Comparison of ENCODE assay signal across 8 cellular contexts in the genomic region with DNA sequence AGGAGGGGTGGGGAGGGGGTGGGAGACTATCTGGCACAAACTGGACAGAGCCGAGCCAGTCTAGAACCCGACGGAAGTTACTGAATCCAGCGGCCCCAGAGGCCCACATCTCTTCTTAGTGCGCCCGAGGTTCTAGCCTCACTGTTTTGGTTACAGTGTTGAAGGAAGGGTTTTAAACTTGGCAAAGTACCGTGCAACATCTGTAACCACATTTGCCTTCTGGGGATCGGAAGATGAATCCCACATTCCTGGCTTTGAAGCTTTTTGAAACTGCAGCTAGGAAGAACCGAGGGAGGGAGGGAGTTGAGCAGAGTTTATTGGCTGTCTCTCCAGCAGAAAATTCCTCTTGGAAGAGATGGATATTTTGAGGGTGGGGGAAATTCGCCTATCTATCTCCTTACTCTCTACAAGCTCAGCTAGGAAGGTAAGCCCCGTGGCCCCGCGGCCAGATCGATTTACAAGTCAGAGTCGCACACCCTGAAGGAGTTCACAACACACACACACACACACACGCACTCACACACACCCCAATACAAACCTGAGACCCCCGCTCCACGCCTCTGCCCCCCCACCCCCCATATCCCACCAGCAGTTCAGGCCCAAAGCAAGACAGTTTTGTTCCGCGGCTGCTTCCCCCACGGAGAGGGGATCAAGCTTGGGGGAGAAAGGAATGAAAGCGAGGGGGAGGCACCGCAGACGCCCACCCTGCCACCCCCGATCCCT. TPM values are rescaled to one million over a fixed set of nuclear protein-coding genes. Genes with fewer than 3 reads are reported as not detected.
DNase-seq lines count a peak whose midpoint lies in the region; ATAC-seq, FAIRE-seq and TF ChIP-seq lines count a peak whose summit lies in the region.

No MANE protein-coding gene starts in this region.

- H3K36me3 Mint-ChIP-seq in CD14-positive monocyte: peaks cover 0 to 4% of the 10 kb centered on the region in 2 donors
- H3K36me3 Mint-ChIP-seq in type B pancreatic cell: no peaks in the 10 kb centered on the region

- H3K79me2 ChIP-seq in endothelial cell of umbilical vein (ENCODE audit: control insufficient read depth, insufficient read depth, low read length): peaks cover 50% of the 10 kb centered on the region

- FAIRE-seq in endothelial cell of umbilical vein (lab: Jason Lieb, UNC): no peak

- CTCF ChIA-PET in endothelial cell of umbilical vein (lab: Charles Lee): interaction anchor here (0.5 to 2.6 kb wide), 9 partner anchors 8 to 149 kb away, joined by 3 to 18 read pairs (median 3); no protein-coding TSS in a partner anchor

- ATAC-seq in mucosa of descending colon: no peak
- ATAC-seq in HG02884 (IDR thresholded peaks at IDR 0.05; ENCODE audit: unreplicated experiment): no peak

- H3K4me3 Mint-ChIP-seq in CD14-positive monocyte (peak overlapping the region; percentile 90 to 91), type B pancreatic cell (peak overlapping the region; percentile 99)

- H3K4me2 ChIP-seq in endothelial cell of umbilical vein (ENCODE audit: insufficient read depth, low read length): peak overlapping the region; percentile 52

- intact Hi-C loops in CD14-positive monocyte (cut with micrococcal nuclease) (loop anchor here in 1 of 2 donors (5.0 kb wide), 1 partner anchor 38 kb away; no protein-coding TSS in a partner anchor), endothelial cell of umbilical vein (cut with micrococcal nuclease) (no loop called here), mucosa of descending colon (cut with DNase I, micrococcal nuclease) (loop anchor here in 1 of 2 donors (5.0 kb wide), 1 partner anchor 93 kb away; no protein-coding TSS in a partner anchor)

- H3K27me3 ChIP-seq in HUES48 (ENCODE audit: control insufficient read depth, insufficient read depth, low read length) (no peaks in the 10 kb centered on the region; the same call in 1 of the 2 replicates), WERI-Rb-1 (ENCODE audit: insufficient read depth, low read depth, severe bottlenecking) (no peaks in the 10 kb centered on the region), endothelial cell of umbilical vein (ENCODE audit: control insufficient read depth in 2 of 2, insufficient read depth in 2 of 2, low read length in 2 of 2) (no peaks in the 10 kb centered on the region)

- H3K27ac ChIP-seq in HUES48 (ENCODE audit: low read depth, low read length) (peak overlapping the region; percentile 82), WERI-Rb-1 (peak overlapping the region; percentile 58), endothelial cell of umbilical vein (ENCODE audit: insufficient read depth, low read depth, low read length) (peak overlapping the region; percentile 6)

- peak overlapping the region; percentile 83 for H3K4me3 ChIP-seq in HUES48 (ENCODE audit: low read depth, low read length)
- H3K4me3 ChIP-seq in WERI-Rb-1 (ENCODE audit: low read depth, low read length): peak overlapping the region; percentile 52
- peak overlapping the region; percentile 12 to 95 (median 64) for H3K4me3 ChIP-seq in endothelial cell of umbilical vein (replicated peaks in 1 of 3; ENCODE audit: insufficient read depth in 1 of 3, low read depth in 1 of 3, low read length in 3 of 3)
- H3K4me3 ChIP-seq in mucosa of descending colon: peak overlapping the region; percentile 82

- BruUV-seq in endothelial cell of umbilical vein (replicated peaks; lab: Mats Ljungman, UMichigan): TSS peak; percentile 38

- POLR2A ChIA-PET in endothelial cell of umbilical vein (lab: Charles Lee): interaction anchor here (0.7 to 1.7 kb wide), 2 partner anchors 9 to 39 kb away, joined by 7 to 10 read pairs; no protein-coding TSS in a partner anchor

- H3K4me1 ChIP-seq in HUES48 (ENCODE audit: control insufficient read depth, insufficient read depth, low read length): peaks cover 42% of the 10 kb centered on the region
- H3K4me1 ChIP-seq in endothelial cell of umbilical vein (ENCODE audit: control insufficient read depth, extremely low read depth, insufficient read depth, low read length): peaks cover 14% of the 10 kb centered on the region
- peaks cover 10% of the 10 kb centered on the region for H3K4me1 ChIP-seq in mucosa of descending colon (ENCODE audit: low read depth)

- DNase-seq in CD14-positive monocyte (ENCODE audit: low spot score) (no peak), WERI-Rb-1 (peak; percentile 38), endothelial cell of umbilical vein (ENCODE audit: low read depth, low spot score) (peak; percentile 58), mucosa of descending colon (peak; percentile 35 to 66 (median 56)), type B pancreatic cell (ENCODE audit: extremely low spot score, unreplicated experiment) (no peak), NCI-H1694 (lab: John Stamatoyannopoulos, UW) (no peak)

- H3K9me3 Mint-ChIP-seq in CD14-positive monocyte (no peaks in the 10 kb centered on the region), type B pancreatic cell (no peaks in the 10 kb centered on the region)

- TF ChIP-seq CTCF in CD14-positive monocyte (IDR thresholded peaks at IDR 0.05) (no peak), WERI-Rb-1 (IDR thresholded peaks at IDR 0.05; ENCODE audit: low read depth, low read length) (no peak), endothelial cell of umbilical vein (IDR thresholded peaks at IDR 0.05; ENCODE audit: extremely low read depth in 1 of 2, insufficient read depth in 1 of 2, low read depth in 1 of 2, low read length in 2 of 2) (no peak), mucosa of descending colon (IDR thresholded peaks at IDR 0.05) (no peak), type B pancreatic cell (conservative IDR thresholded peaks at IDR 0.05) (no peak)

- H3K27me3 Mint-ChIP-seq in CD14-positive monocyte (ENCODE audit: low read depth in 3 of 3): peaks cover 0 to 11% (median 2%) of the 10 kb centered on the region in 3 donors
- peaks cover 3% of the 10 kb centered on the region for H3K27me3 Mint-ChIP-seq in type B pancreatic cell

- H3K27ac Mint-ChIP-seq in CD14-positive monocyte (peak overlapping the region; percentile 64 to 93 (median 85)), type B pancreatic cell (peak overlapping the region; percentile 96)

- no peaks in the 10 kb centered on the region for H3K9me1 ChIP-seq in endothelial cell of umbilical vein (replicated peaks; ENCODE audit: control insufficient read depth, extremely low read depth, insufficient read depth, low read length)

- H3K36me3 ChIP-seq in HUES48 (ENCODE audit: control insufficient read depth, insufficient read depth, low read length) (no peaks in the 10 kb centered on the region), WERI-Rb-1 (no peaks in the 10 kb centered on the region), endothelial cell of umbilical vein (ENCODE audit: control insufficient read depth in 2 of 2, extremely low read depth in 1 of 2, insufficient read depth in 2 of 2, low read length in 2 of 2) (no peaks in the 10 kb centered on the region), mucosa of descending colon (ENCODE audit: low read depth) (no peaks in the 10 kb centered on the region)

- dilution Hi-C loops in endothelial cell of umbilical vein (cut with MboI; ENCODE audit: extremely low pct_ligation_motif_present, low sequenced_read_pairs): no loop called here

- H4K20me1 ChIP-seq in endothelial cell of umbilical vein (replicated peaks; ENCODE audit: control insufficient read depth, extremely low read depth, insufficient read depth, low read length): peaks cover 3% of the 10 kb centered on the region

- H2AFZ ChIP-seq in endothelial cell of umbilical vein (ENCODE audit: low read depth, low read length): peak overlapping the region; percentile 84

- no peaks in the 10 kb centered on the region for H3K9me3 ChIP-seq in HUES48 (ENCODE audit: control insufficient read depth, insufficient read depth, low read length)
- no peaks in the 10 kb centered on the region for H3K9me3 ChIP-seq in WERI-Rb-1 (ENCODE audit: severe bottlenecking)
- no peaks in the 10 kb centered on the region for H3K9me3 ChIP-seq in endothelial cell of umbilical vein (replicated peaks; ENCODE audit: control insufficient read depth, insufficient read depth, low read length)
- H3K9me3 ChIP-seq in mucosa of descending colon: no peaks in the 10 kb centered on the region

- TF ChIP-seq POLR2A in endothelial cell of umbilical vein (IDR thresholded peaks at IDR 0.05; ENCODE audit: low read depth, low read length): no peak

- H3K9ac ChIP-seq in HUES48 (ENCODE audit: low read depth, low read length) (peak overlapping the region; percentile 59; the same call in 1 of the 2 replicates), endothelial cell of umbilical vein (replicated peaks; ENCODE audit: extremely low read depth, insufficient read depth, low read length) (peak overlapping the region; percentile 42)

- peaks cover 31% of the 10 kb centered on the region for H3K4me1 Mint-ChIP-seq in CD14-positive monocyte
- peaks cover 13% of the 10 kb centered on the region for H3K4me1 Mint-ChIP-seq in type B pancreatic cell (ENCODE audit: unreplicated experiment)

TF ChIP-seq in endothelial cell of umbilical vein, 7 proteins besides CTCF, POLR2A, EP300 and RAD21:
- TF ChIP-seq GATA2 (IDR thresholded peaks at IDR 0.05; ENCODE audit: insufficient read depth, insufficient read length, low read depth, low read length): no peak
- no peak for TF ChIP-seq MAX (IDR thresholded peaks at IDR 0.05; ENCODE audit: insufficient read depth, insufficient read length)
- TF ChIP-seq JUN (IDR thresholded peaks at IDR 0.05; ENCODE audit: borderline replicate concordance, insufficient read depth, insufficient read length, low read depth): no peak
- TF ChIP-seq MYC (IDR thresholded peaks at IDR 0.05; ENCODE audit: low read depth, low read length): no peak
- TF ChIP-seq EZH2 (IDR thresholded peaks at IDR 0.05; ENCODE audit: borderline replicate concordance, low read depth, low read length, severe bottlenecking): no peak
- no peak for TF ChIP-seq FOS (IDR thresholded peaks at IDR 0.05; ENCODE audit: borderline replicate concordance, insufficient read depth, low read length)
- no peak for TF ChIP-seq POLR2AphosphoS5 (IDR thresholded peaks at IDR 0.05; ENCODE audit: insufficient read depth, low read depth, low read length)

RNA-seq across cellular contexts. Expression of gene ACVR1, which starts 1.0 kb away (rescaled TPM):
- polyA plus RNA-seq in CD14-positive monocyte (1 to 10 TPM; 2.8 to 4.9 TPM), endothelial cell of umbilical vein (16.7 and 24.8 TPM in 2 replicates)
- total RNA-seq in endothelial cell of umbilical vein (33.6 and 38.3 TPM in 2 replicates), mucosa of descending colon (10 to 100 TPM; 14.7 to 38.4 (median 15.8) TPM), type B pancreatic cell (ENCODE audit: low replicate concordance) (13.1 and 14.3 TPM in 2 replicates)
- 28.4 and 30.5 TPM in 2 replicates for polyA plus RNA-seq in endothelial cell of umbilical vein (2011; cell fraction: cytosol; rRNA removed)
- 32.8 and 34.9 TPM in 2 replicates for polyA plus RNA-seq in endothelial cell of umbilical vein (2011; cell fraction: nucleus; rRNA removed)
- 37.1 and 41.6 TPM in 2 replicates for polyA plus RNA-seq in endothelial cell of umbilical vein (2012)
- 44.6 and 50.5 TPM in 2 replicates for polyA minus RNA-seq in endothelial cell of umbilical vein
- 1.7 TPM for polyA minus RNA-seq in endothelial cell of umbilical vein (2011; cell fraction: cytosol; rRNA and poly(A)+ RNA removed)
- 31.3 and 40.7 TPM in 2 replicates for polyA minus RNA-seq in endothelial cell of umbilical vein (2011; cell fraction: nucleus; rRNA and poly(A)+ RNA removed)

Comparison
In these comparisons a context has a peak if more than half of its experiments do, and no peak if none do; other contexts are left out.
1. DNase-seq: peak in WERI-Rb-1 (single experiment), endothelial cell of umbilical vein (single experiment) and mucosa of descending colon (3 of 3); none in CD14-positive monocyte (single experiment), type B pancreatic cell (single experiment) and NCI-H1694 (single experiment).
2. H3K27ac ChIP-seq: peak in every context shown above with its lines; median percentile 82 in HUES48; 58 in WERI-Rb-1; 6 in endothelial cell of umbilical vein.
3. Peak in every context shown above with its lines, with median percentiles within 50 percentile points of each other: H3K4me3 ChIP-seq.